ENCODE assay signal across 1 cellular context in genomic region chr1:85582687-85583354, GRCh38.
TF ChIP-seq lines count a peak whose summit lies in the region.

No MANE protein-coding gene starts in this region.

TF ChIP-seq in IMR-90, 13 proteins besides CTCF, POLR2A, EP300 and RAD21 (continued from another document):
- TF ChIP-seq MAZ (IDR thresholded peaks at IDR 0.05; ENCODE audit: borderline replicate concordance, low read depth, low read length), result no peak
- TF ChIP-seq CEBPB (IDR thresholded peaks at IDR 0.05; ENCODE audit: low read depth, low read length), result peak; percentile 84
- peak; percentile 19; the same call in 1 of the 2 replicates for TF ChIP-seq BHLHE40 (IDR thresholded peaks at IDR 0.05; ENCODE audit: low read depth, low read length)
